Comparison of ENCODE assay signal across 8 cellular contexts in genomic region chr3:18556503-18556902, GRCh38.
DNase-seq lines count a peak whose midpoint lies in the region; ATAC-seq and TF ChIP-seq lines count a peak whose summit lies in the region.

No MANE protein-coding gene starts in this region.

- H3K4me3 ChIP-seq in testis (no peak overlapping the region), brain microvascular endothelial cell (ENCODE audit: low read depth, low read length) (no peak overlapping the region), gastrocnemius medialis (no peak overlapping the region), left ventricle myocardium inferior (no peak overlapping the region)

- intact Hi-C loops in testis (cut with DNase I; ENCODE audit: low total_unique reads) (no loop called here), gastrocnemius medialis (cut with DNase I; ENCODE audit: low total_unique reads) (no loop called here), left ventricle myocardium inferior (cut with micrococcal nuclease) (no loop called here)

- H3K9me3 ChIP-seq in testis (no peaks in the 10 kb centered on the region), gastrocnemius medialis (no peaks in the 10 kb centered on the region), left ventricle myocardium inferior (replicated peaks) (no peaks in the 10 kb centered on the region)

- peaks cover 61% of the 10 kb centered on the region for H3K4me1 Mint-ChIP-seq in activated T-cell treated with anti-CD3 and anti-CD28 coated beads, Interleukin-2, amount 50 U/mL, for 72 hours (ENCODE audit: low read depth)

- no peaks in the 10 kb centered on the region for H3K4me1 ChIP-seq in testis
- H3K4me1 ChIP-seq in gastrocnemius medialis = peaks cover 0 to 3% of the 10 kb centered on the region in 2 donors
- no peaks in the 10 kb centered on the region for H3K4me1 ChIP-seq in left ventricle myocardium inferior

- H3K36me3 Mint-ChIP-seq in activated T-cell treated with anti-CD3 and anti-CD28 coated beads, Interleukin-2, amount 50 U/mL, for 72 hours (ENCODE audit: insufficient read depth in 2 of 2) = peaks cover 9 to 12% of the 10 kb centered on the region in 2 donors

- H3K27me3 ChIP-seq in testis (no peaks in the 10 kb centered on the region), brain microvascular endothelial cell (replicated peaks) (no peaks in the 10 kb centered on the region), gastrocnemius medialis (no peaks in the 10 kb centered on the region), left ventricle myocardium inferior (ENCODE audit: low read depth) (no peaks in the 10 kb centered on the region)

- H3K27ac ChIP-seq in testis (no peak overlapping the region), brain microvascular endothelial cell (no peak overlapping the region), gastrocnemius medialis (no peak overlapping the region), left ventricle myocardium inferior (replicated peaks) (no peak overlapping the region)

- H3K36me3 ChIP-seq in testis (ENCODE audit: low read depth, missing control alignments) = no peaks in the 10 kb centered on the region
- H3K36me3 ChIP-seq in brain microvascular endothelial cell (replicated peaks) = no peaks in the 10 kb centered on the region
- H3K36me3 ChIP-seq in gastrocnemius medialis = no peaks in the 10 kb centered on the region
- no peaks in the 10 kb centered on the region for H3K36me3 ChIP-seq in left ventricle myocardium inferior

- peak overlapping the region; percentile 100 for H3K27ac Mint-ChIP-seq in activated T-cell treated with anti-CD3 and anti-CD28 coated beads, Interleukin-2, amount 50 U/mL, for 72 hours

- ATAC-seq in GM21447 (IDR thresholded peaks at IDR 0.05; ENCODE audit: unreplicated experiment) = peak; percentile 74
- peak; percentile 83 to 87 for ATAC-seq in activated T-cell treated with anti-CD3 and anti-CD28 coated beads, Interleukin-2, amount 50 U/mL, for 72 hours (replicated peaks in 1 of 2)
- no peak for ATAC-seq in gastrocnemius medialis

- H3K27me3 Mint-ChIP-seq in activated T-cell treated with anti-CD3 and anti-CD28 coated beads, Interleukin-2, amount 50 U/mL, for 72 hours (ENCODE audit: low read depth) = no peaks in the 10 kb centered on the region

- peak overlapping the region; percentile 64 to 88 for H3K4me3 Mint-ChIP-seq in activated T-cell treated with anti-CD3 and anti-CD28 coated beads, Interleukin-2, amount 50 U/mL, for 72 hours

- TF ChIP-seq CTCF in testis (IDR thresholded peaks at IDR 0.05) = no peak
- no peak for TF ChIP-seq CTCF in brain microvascular endothelial cell (IDR thresholded peaks at IDR 0.05; ENCODE audit: low read depth, low read length, missing control alignments)
- TF ChIP-seq CTCF in gastrocnemius medialis (IDR thresholded peaks at IDR 0.05 in 4 of 5, conservative IDR thresholded peaks at IDR 0.05 in 1 of 5) = no peak
- TF ChIP-seq CTCF in left ventricle myocardium inferior (IDR thresholded peaks at IDR 0.05; ENCODE audit: borderline replicate concordance) = no peak

- peaks cover 5 to 6% of the 10 kb centered on the region in 2 donors for H3K9me3 Mint-ChIP-seq in activated T-cell treated with anti-CD3 and anti-CD28 coated beads, Interleukin-2, amount 50 U/mL, for 72 hours

- WGBS in testis, 2 donors = 64% methylated on average over 3 of the region's 3 CpGs

- TF ChIP-seq POLR2A in testis (IDR thresholded peaks at IDR 0.05) (no peak), gastrocnemius medialis (IDR thresholded peaks at IDR 0.05) (no peak)

- DNase-seq in HT1080 (ENCODE audit: low read depth) (peak; percentile 79), testis (no peak), brain microvascular endothelial cell (no peak), gastrocnemius medialis (no peak), left ventricle myocardium inferior (no peak)
- DNase-seq in activated T-cell treated with anti-CD3 and anti-CD28 coated beads, Interleukin-2, amount 50 U/mL, for 72 hours = peak; percentile 82 to 89
- DNase-seq in stimulated activated CD4-positive, alpha-beta T cell treated with anti-CD3 and anti-CD28 coated beads, TNF-alpha, amount 100 ng/mL, for 48 hours (ENCODE audit: low read depth in 3 of 3) = peak; percentile 41 to 82 (median 69)

- in situ Hi-C loops in brain microvascular endothelial cell (cut with HindIII; ENCODE audit: low pct_ligation_motif_present, low sequenced_read_pairs) = no loop called here
- in situ Hi-C loops in gastrocnemius medialis (cut with MboI; ENCODE audit: low sequenced_read_pairs in 4 of 4) = loop anchor here in 1 of 4 donors (25.0 kb wide), 1 partner anchor 206 kb away; no protein-coding TSS in a partner anchor

Comparison
In these comparisons a context has a peak if more than half of its experiments do, and no peak if none do; other contexts are left out.
1. ATAC-seq: peak in GM21447 (single experiment) and activated T-cell treated with anti-CD3 and anti-CD28 coated beads, Interleukin-2, amount 50 U/mL, for 72 hours (2 of 2); none in gastrocnemius medialis (0 of 2).
2. DNase-seq: peak in HT1080 (single experiment), activated T-cell treated with anti-CD3 and anti-CD28 coated beads, Interleukin-2, amount 50 U/mL, for 72 hours (2 of 2) and stimulated activated CD4-positive, alpha-beta T cell treated with anti-CD3 and anti-CD28 coated beads, TNF-alpha, amount 100 ng/mL, for 48 hours (3 of 3); none in testis (single experiment), brain microvascular endothelial cell (single experiment), gastrocnemius medialis (0 of 2) and left ventricle myocardium inferior (single experiment).